In the genomic region with DNA sequence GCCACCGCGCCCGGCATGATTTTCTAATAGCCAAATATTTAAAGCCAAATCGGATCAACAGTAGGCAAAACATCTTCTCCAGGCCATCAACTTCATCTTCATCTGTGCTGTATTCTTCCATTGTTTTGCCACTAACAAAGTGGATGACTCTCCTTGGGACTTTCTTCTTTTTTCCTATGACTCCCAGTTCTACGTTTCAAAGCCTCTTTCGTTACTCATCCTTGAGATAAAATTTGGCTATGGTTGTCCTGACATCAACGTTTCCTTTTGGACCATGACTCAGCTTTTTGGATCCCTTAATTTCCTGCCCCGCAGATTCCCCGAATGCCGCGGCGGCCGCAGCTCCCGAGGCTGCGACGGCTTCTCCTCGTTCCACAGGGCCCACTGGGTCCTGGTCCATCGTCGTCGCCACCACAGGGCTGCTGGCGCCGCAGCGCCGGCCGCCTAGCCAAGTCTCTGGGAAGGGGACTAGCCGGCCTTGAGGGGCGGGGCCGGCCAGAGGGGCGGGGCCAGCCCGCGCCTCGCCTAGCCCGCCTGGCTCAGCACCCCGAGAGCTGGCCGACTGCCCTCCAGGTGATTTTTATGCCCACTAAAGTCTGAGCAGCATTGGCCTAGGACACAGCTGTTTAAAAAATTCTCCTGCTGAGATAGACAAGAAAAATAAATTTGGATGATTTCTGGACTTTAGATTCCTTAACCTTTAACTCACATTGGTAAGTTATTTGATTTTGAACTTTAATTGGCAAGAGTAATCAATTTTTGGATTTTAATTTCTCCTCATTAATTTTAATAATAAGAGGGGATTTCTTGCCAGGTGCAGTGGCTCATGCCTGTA, we compare ENCODE assay signal across 1 cellular context.
TF ChIP-seq lines count a peak whose summit lies in the region.

No MANE protein-coding gene starts in this region.

TF ChIP-seq in K562, 482 proteins besides CTCF, POLR2A, EP300 and RAD21 (continued from another document and continues in another):
- TF ChIP-seq, protein P1, sequence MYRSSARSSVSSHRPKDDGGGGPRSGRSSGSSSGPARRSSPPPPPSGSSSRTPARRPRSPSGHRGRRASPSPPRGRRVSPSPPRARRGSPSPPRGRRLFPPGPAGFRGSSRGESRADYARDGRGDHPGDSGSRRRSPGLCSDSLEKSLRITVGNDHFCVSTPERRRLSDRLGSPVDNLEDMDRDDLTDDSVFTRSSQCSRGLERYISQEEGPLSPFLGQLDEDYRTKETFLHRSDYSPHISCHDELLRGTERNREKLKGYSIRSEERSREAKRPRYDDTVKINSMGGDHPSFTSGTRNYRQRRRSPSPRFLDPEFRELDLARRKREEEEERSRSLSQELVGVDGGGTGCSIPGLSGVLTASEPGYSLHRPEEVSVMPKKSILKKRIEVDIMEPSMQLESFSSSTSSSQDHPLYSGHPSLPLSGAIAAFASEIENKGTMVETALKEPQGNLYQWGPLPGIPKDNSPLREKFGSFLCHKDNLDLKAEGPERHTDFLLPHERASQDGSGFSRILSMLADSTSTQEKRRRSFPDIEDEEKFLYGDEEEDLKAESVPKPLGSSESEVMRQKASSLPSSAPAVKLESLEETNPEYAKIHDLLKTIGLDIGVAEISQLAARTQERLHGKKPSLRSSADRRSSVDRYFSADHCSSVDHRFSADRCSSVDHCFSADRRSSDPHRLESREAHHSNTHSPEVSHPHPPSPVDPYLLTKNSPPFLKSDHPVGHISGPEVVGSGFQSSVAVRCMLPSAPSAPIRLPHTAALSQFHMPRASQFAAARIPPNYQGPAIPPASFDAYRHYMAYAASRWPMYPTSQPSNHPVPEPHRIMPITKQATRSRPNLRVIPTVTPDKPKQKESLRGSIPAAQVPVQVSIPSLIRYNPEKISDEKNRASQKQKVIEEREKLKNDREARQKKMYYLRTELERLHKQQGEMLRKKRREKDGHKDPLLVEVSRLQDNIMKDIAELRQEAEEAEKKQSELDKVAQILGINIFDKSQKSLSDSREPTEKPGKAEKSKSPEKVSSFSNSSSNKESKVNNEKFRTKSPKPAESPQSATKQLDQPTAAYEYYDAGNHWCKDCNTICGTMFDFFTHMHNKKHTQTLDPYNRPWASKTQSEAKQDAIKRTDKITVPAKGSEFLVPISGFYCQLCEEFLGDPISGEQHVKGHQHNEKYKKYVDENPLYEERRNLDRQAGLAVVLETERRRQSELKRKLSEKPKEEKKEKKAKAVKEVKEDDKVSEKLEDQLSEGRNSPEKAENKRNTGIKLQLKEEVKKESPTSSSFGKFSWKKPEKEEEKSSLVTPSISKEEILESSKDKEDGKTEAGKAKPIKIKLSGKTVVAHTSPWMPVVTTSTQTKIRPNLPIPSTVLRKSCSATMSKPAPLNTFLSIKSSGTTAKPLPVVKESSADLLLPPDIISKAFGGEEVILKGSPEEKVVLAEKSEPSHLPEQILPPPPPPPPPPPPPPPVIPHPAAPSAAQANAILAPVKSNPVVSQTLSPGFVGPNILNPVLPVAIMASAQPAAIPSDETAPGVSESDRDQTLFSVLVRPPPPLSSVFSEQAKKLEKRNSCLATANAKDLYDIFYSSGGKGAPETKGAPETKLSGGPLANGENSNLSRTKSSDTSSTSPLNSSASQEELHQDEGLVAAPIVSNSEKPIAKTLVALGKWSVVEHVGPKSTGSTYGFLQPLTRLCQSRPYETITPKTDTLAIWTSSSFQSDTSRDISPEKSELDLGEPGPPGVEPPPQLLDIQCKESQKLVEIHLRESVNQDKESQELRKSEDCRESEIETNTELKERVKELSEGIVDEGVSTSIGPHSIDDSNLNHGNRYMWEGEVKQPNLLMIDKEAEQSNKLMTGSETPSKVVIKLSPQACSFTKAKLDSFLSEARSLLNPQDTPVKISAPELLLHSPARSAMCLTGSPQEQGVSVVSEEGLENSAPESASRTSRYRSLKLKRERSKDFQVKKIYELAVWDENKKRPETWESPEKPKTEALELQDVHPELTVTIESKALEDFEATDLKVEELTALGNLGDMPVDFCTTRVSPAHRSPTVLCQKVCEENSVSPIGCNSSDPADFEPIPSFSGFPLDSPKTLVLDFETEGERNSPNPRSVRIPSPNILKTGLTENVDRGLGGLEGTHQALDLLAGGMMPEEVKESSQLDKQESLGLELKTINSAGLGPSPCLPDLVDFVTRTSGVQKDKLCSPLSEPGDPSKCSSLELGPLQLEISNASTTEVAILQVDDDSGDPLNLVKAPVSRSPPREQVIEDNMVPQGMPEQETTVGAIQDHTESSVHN (IDR thresholded peaks at IDR 0.05; ENCODE audit: borderline replicate concordance in 1 of 2, low read depth in 1 of 2), result peak in 1 of 2 experiments; percentile 60; a peak in 1 of 4 replicates
- TF ChIP-seq NFXL1 (CRISPR knock-in tag; IDR thresholded peaks at IDR 0.05) (no peak), MYBL2 (IDR thresholded peaks at IDR 0.05; ENCODE audit: low read depth) (no peak), MYBL2 (CRISPR knock-in tag; IDR thresholded peaks at IDR 0.05; ENCODE audit: borderline replicate concordance) (no peak), ZNF347 (CRISPR knock-in tag; IDR thresholded peaks at IDR 0.05; ENCODE audit: low read depth) (no peak), ZNF184 (CRISPR knock-in tag; IDR thresholded peaks at IDR 0.05) (no peak), HDAC8 (tag; IDR thresholded peaks at IDR 0.05) (no peak), NFE2 (IDR thresholded peaks at IDR 0.05; ENCODE audit: low read depth) (peak; percentile 93), LCOR (CRISPR knock-in tag; IDR thresholded peaks at IDR 0.05) (peak; percentile 92; the same call in 1 of the 2 replicates), NFIX (CRISPR knock-in tag; IDR thresholded peaks at IDR 0.05; ENCODE audit: low read depth) (no peak), MAFF (IDR thresholded peaks at IDR 0.05; ENCODE audit: low read length) (peak; percentile 88), TAF9B (IDR thresholded peaks at IDR 0.05; ENCODE audit: partially characterized antibody) (no peak), POLR2AphosphoS2 (IDR thresholded peaks at IDR 0.05; ENCODE audit: low read length) (no peak), CREBBP (IDR thresholded peaks at IDR 0.05; ENCODE audit: low read depth, low read length) (no peak), SMC3 (conservative IDR thresholded peaks at IDR 0.05; ENCODE audit: insufficient read depth, low read depth, low read length) (no peak), NCOA1 (IDR thresholded peaks at IDR 0.05; ENCODE audit: low read depth) (no peak), LARP7 (IDR thresholded peaks at IDR 0.05) (no peak), HNRNPK (IDR thresholded peaks at IDR 0.05; ENCODE audit: low read depth, low read length, poor library complexity, severe bottlenecking) (no peak), ZNF785 (CRISPR knock-in tag; IDR thresholded peaks at IDR 0.05) (no peak), TSC22D4 (tag; IDR thresholded peaks at IDR 0.05) (no peak), BACH1 (tag; IDR thresholded peaks at IDR 0.05) (peak; percentile 97), ZNF707 (CRISPR knock-in tag; conservative IDR thresholded peaks at IDR 0.05) (no peak), MEF2A (IDR thresholded peaks at IDR 0.05; ENCODE audit: control insufficient read depth, low read depth, low read length) (peak; percentile 84; the same call in 1 of the 2 replicates), BRD4 (IDR thresholded peaks at IDR 0.05) (no peak), U2AF1 (optimal IDR thresholded peaks at IDR 0.05; ENCODE audit: low read depth, low read length) (no peak), TEAD1 (CRISPR knock-in tag; IDR thresholded peaks at IDR 0.05) (peak; percentile 69 to 79; a peak in 3 of 4 replicates), CCAR2 (IDR thresholded peaks at IDR 0.05; ENCODE audit: low read depth, low read length) (no peak), NUFIP1 (IDR thresholded peaks at IDR 0.05; ENCODE audit: partially characterized antibody) (no peak), ZNF384 (IDR thresholded peaks at IDR 0.05; ENCODE audit: low read depth, low read length) (no peak), ZNF699 (CRISPR knock-in tag; IDR thresholded peaks at IDR 0.05; ENCODE audit: insufficient replicate concordance) (no peak), BRF1 (IDR thresholded peaks at IDR 0.05; ENCODE audit: borderline replicate concordance, extremely low read depth, insufficient read length) (no peak), YBX1 (IDR thresholded peaks at IDR 0.05) (no peak), ZFP1 (CRISPR knock-in tag; IDR thresholded peaks at IDR 0.05) (no peak), ZNF408 (CRISPR knock-in tag; IDR thresholded peaks at IDR 0.05; ENCODE audit: low read depth) (no peak)
- TF ChIP-seq, protein P2, sequence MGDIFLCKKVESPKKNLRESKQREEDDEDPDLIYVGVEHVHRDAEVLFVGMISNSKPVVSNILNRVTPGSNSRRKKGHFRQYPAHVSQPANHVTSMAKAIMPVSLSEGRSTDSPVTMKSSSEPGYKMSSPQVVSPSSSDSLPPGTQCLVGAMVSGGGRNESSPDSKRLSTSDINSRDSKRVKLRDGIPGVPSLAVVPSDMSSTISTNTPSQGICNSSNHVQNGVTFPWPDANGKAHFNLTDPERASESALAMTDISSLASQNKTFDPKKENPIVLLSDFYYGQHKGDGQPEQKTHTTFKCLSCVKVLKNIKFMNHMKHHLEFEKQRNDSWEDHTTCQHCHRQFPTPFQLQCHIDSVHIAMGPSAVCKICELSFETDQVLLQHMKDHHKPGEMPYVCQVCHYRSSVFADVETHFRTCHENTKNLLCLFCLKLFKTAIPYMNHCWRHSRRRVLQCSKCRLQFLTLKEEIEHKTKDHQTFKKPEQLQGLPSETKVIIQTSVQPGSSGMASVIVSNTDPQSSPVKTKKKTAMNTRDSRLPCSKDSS (IDR thresholded peaks at IDR 0.05; ENCODE audit: low read depth, partially characterized antibody), result no peak
- TF ChIP-seq, protein P3, sequence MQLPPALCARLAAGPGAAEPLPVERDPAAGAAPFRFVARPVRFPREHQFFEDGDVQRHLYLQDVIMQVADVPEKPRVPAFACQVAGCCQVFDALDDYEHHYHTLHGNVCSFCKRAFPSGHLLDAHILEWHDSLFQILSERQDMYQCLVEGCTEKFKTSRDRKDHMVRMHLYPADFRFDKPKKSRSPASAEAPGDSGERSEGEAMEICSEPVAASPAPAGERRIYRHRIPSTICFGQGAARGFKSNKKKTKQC (CRISPR knock-in tag; IDR thresholded peaks at IDR 0.05), result peak; percentile 88
- TF ChIP-seq, protein P4, sequence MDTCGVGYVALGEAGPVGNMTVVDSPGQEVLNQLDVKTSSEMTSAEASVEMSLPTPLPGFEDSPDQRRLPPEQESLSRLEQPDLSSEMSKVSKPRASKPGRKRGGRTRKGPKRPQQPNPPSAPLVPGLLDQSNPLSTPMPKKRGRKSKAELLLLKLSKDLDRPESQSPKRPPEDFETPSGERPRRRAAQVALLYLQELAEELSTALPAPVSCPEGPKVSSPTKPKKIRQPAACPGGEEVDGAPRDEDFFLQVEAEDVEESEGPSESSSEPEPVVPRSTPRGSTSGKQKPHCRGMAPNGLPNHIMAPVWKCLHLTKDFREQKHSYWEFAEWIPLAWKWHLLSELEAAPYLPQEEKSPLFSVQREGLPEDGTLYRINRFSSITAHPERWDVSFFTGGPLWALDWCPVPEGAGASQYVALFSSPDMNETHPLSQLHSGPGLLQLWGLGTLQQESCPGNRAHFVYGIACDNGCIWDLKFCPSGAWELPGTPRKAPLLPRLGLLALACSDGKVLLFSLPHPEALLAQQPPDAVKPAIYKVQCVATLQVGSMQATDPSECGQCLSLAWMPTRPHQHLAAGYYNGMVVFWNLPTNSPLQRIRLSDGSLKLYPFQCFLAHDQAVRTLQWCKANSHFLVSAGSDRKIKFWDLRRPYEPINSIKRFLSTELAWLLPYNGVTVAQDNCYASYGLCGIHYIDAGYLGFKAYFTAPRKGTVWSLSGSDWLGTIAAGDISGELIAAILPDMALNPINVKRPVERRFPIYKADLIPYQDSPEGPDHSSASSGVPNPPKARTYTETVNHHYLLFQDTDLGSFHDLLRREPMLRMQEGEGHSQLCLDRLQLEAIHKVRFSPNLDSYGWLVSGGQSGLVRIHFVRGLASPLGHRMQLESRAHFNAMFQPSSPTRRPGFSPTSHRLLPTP (IDR thresholded peaks at IDR 0.05; ENCODE audit: borderline replicate concordance, extremely low read depth, insufficient read length), result no peak
- TF ChIP-seq, protein P5, sequence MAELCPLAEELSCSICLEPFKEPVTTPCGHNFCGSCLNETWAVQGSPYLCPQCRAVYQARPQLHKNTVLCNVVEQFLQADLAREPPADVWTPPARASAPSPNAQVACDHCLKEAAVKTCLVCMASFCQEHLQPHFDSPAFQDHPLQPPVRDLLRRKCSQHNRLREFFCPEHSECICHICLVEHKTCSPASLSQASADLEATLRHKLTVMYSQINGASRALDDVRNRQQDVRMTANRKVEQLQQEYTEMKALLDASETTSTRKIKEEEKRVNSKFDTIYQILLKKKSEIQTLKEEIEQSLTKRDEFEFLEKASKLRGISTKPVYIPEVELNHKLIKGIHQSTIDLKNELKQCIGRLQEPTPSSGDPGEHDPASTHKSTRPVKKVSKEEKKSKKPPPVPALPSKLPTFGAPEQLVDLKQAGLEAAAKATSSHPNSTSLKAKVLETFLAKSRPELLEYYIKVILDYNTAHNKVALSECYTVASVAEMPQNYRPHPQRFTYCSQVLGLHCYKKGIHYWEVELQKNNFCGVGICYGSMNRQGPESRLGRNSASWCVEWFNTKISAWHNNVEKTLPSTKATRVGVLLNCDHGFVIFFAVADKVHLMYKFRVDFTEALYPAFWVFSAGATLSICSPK (IDR thresholded peaks at IDR 0.05; ENCODE audit: borderline replicate concordance), result no peak
- TF ChIP-seq, protein P6, sequence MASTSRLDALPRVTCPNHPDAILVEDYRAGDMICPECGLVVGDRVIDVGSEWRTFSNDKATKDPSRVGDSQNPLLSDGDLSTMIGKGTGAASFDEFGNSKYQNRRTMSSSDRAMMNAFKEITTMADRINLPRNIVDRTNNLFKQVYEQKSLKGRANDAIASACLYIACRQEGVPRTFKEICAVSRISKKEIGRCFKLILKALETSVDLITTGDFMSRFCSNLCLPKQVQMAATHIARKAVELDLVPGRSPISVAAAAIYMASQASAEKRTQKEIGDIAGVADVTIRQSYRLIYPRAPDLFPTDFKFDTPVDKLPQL (IDR thresholded peaks at IDR 0.05; ENCODE audit: extremely low read depth, insufficient read length), result no peak
- TF ChIP-seq, protein P7, sequence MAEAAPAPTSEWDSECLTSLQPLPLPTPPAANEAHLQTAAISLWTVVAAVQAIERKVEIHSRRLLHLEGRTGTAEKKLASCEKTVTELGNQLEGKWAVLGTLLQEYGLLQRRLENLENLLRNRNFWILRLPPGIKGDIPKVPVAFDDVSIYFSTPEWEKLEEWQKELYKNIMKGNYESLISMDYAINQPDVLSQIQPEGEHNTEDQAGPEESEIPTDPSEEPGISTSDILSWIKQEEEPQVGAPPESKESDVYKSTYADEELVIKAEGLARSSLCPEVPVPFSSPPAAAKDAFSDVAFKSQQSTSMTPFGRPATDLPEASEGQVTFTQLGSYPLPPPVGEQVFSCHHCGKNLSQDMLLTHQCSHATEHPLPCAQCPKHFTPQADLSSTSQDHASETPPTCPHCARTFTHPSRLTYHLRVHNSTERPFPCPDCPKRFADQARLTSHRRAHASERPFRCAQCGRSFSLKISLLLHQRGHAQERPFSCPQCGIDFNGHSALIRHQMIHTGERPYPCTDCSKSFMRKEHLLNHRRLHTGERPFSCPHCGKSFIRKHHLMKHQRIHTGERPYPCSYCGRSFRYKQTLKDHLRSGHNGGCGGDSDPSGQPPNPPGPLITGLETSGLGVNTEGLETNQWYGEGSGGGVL (CRISPR knock-in tag; IDR thresholded peaks at IDR 0.05), result no peak
